ENCODE assay signal across 11 cellular contexts in the genomic region with DNA sequence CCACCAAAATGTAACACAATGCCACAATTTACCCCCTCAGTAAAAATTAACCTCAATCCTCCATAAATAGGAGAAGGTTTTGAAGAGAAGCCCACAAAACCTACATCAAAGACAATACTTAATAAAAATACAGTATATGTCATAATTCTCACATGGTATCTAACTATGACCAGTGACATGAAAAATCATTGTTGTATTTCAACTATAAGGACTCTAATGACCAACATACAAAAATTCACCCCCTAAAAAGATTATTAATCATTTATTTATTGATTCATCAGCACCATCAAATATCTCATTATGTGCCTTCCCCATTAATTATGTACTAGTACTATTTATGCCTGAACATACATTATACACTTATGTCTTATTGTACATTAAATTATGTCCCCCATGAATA.
"Had no signal": no experiment of that assay in that cellular context is flagged by ENCODE, and none has a peak within 500 bp of the region (broad histone marks: within the 10 kb centered on the region; RNA-seq: fewer than 3 reads in every experiment).

No MANE protein-coding gene starts in this region.

- FAIRE-seq: H1, H54 had no signal

- H3K36me3 ChIP-seq: HAP-1 had no signal

- DNase-seq: GM23248, GOT3, H7, H9, HCEC 1CT, HFFc6 had no signal

- H3K4me3 ChIP-seq: GM23248, GM23338, HAP-1 had no signal

- H3K4me3 Mint-ChIP-seq: GM23338, H9, HFFc6 had no signal

- ATAC-seq: GM23338, HCT116 had no signal

- H3K9me3 ChIP-seq: HAP-1 had no signal

- H3K4me1 ChIP-seq: HAP-1 had no signal

- H3K9ac ChIP-seq: GM23248 had no signal

- H3K27ac ChIP-seq: GM23248 had no signal
